8 cellular contexts compared by ENCODE assay signal in the genomic region with DNA sequence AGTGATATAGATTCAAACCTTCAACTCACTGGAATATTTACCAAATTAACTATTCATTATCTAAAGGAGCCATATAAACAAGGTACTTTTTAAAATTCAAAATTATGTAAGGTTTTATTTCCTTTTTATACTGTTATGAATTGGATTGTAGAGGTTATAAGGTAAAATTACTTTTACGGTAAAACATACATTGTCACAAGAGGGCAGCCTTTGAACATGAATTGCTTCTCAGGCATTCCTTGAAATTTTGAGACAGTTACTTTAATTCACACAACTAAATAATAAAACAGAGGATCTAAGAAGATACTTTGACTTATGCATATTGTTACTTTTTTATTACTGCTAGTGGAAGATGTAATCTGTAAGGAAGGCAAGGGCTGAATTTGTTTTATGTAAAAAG. TPM values are rescaled to one million over a fixed set of nuclear protein-coding genes. Genes with fewer than 3 reads are reported as not detected.
A peak's percentile ranks its signal among the peaks of the same experiment; 100 is the strongest.
DNase-seq lines count a peak whose midpoint lies in the region; ATAC-seq, FAIRE-seq and TF ChIP-seq lines count a peak whose summit lies in the region.
"Not testable (repeated sequence)": the region's sequence is repeated elsewhere in the genome, so short reads cannot be mapped to it uniquely, and the experiment has no call there.

No MANE protein-coding gene starts in this region.

- not testable (repeated sequence) for H3K4me3 ChIP-seq in OCI-LY1 (ENCODE audit: low read depth, low read length, poor library complexity, severe bottlenecking); dorsolateral prefrontal cortex; osteoblast (ENCODE audit: insufficient read depth, low read length)

- peaks cover 77% of the 10 kb centered on the region for H3K4me1 Mint-ChIP-seq in WTC11

- H3K4me3 Mint-ChIP-seq in WTC11: peak overlapping the region; percentile 46

- not testable (repeated sequence) for H3K9me3 Mint-ChIP-seq in WTC11

- POLR2A ChIA-PET in WTC11 (lab: Charles Lee): not testable (repeated sequence)

- not testable (repeated sequence) for ATAC-seq in WTC11

- H3K4me1 ChIP-seq in OCI-LY1 (ENCODE audit: insufficient read depth, low read length, severe bottlenecking): not testable (repeated sequence)
- H3K4me1 ChIP-seq in osteoblast (ENCODE audit: insufficient read depth, low read length): peaks cover 11% of the 10 kb centered on the region

- not testable (repeated sequence) for H4K20me1 ChIP-seq in OCI-LY1 (ENCODE audit: insufficient read depth, low read length); osteoblast (ENCODE audit: insufficient read depth, low read length)

- intact Hi-C loops in dorsolateral prefrontal cortex (cut with DNase I): not testable (repeated sequence)

- H3K36me3 ChIP-seq in OCI-LY1 (ENCODE audit: insufficient read depth, low read length); osteoblast (ENCODE audit: insufficient read depth, low read length): not testable (repeated sequence)

- not testable (repeated sequence) for H3K27ac Mint-ChIP-seq in WTC11

- H3K4me2 ChIP-seq in OCI-LY1 (ENCODE audit: low read length); osteoblast (ENCODE audit: insufficient read depth, low read length): not testable (repeated sequence)

- FAIRE-seq in A204.1 (lab: Jason Lieb, UNC): peak; percentile 94

- H3K9me3 ChIP-seq in OCI-LY1 (ENCODE audit: low read length); osteoblast (ENCODE audit: low read depth, low read length): not testable (repeated sequence)

- H3K9ac ChIP-seq in OCI-LY1 (ENCODE audit: low read length): not testable (repeated sequence)

- not testable (repeated sequence) for H3K9me2 ChIP-seq in OCI-LY1 (ENCODE audit: low read depth, low read length)

- peaks cover 11% of the 10 kb centered on the region for H3K27me3 Mint-ChIP-seq in WTC11 (ENCODE audit: low read depth)

- H3K27me3 ChIP-seq in OCI-LY1 (ENCODE audit: insufficient read depth, low read length); dorsolateral prefrontal cortex; osteoblast (ENCODE audit: insufficient read depth, low read length): not testable (repeated sequence)

- not testable (repeated sequence) for H3K27ac ChIP-seq in OCI-LY1 (ENCODE audit: low read depth, low read length, poor library complexity, severe bottlenecking); dorsolateral prefrontal cortex; osteoblast (ENCODE audit: low read depth, low read length)

- H3F3A ChIP-seq in OCI-LY1 (ENCODE audit: insufficient read depth, low read length): not testable (repeated sequence)

- H3K36me3 Mint-ChIP-seq in WTC11: not testable (repeated sequence)

- H3K79me2 ChIP-seq in OCI-LY1 (ENCODE audit: insufficient read depth, low read length); osteoblast (ENCODE audit: insufficient read depth, low read length): not testable (repeated sequence)

- CTCF ChIA-PET in WTC11 (lab: Charles Lee): interaction anchor here (1.1 to 4.1 kb wide), 3 partner anchors 89 to 226 kb away, joined by 3 to 15 read pairs (median 7); no protein-coding TSS in a partner anchor

- H2AFZ ChIP-seq in OCI-LY1 (ENCODE audit: low read length); osteoblast (ENCODE audit: low read length): not testable (repeated sequence)

- DNase-seq in EH (ENCODE audit: low read depth) (peak; percentile 1), LHCN-M2 (ENCODE audit: low read depth) (peak; percentile 6), kidney glomerular epithelial cell (lab: John Stamatoyannopoulos, UW) (peak; percentile 6)
- DNase-seq in WTC11 (ENCODE audit: low spot score); dorsolateral prefrontal cortex; osteoblast (ENCODE audit: insufficient read length, low spot score, missing footprints): not testable (repeated sequence)

- TF ChIP-seq CTCF in OCI-LY1 (IDR thresholded peaks at IDR 0.05; ENCODE audit: low read length) (peak; percentile 22; the same call in 1 of the 2 replicates), dorsolateral prefrontal cortex (IDR thresholded peaks at IDR 0.05 in 54 of 56, conservative IDR thresholded peaks at IDR 0.05 in 2 of 56; ENCODE audit: low read depth in 1 of 56, partially characterized antibody in 56 of 56) (peak in 39 of 56 donors; percentile 9 to 52 (median 31)), osteoblast (IDR thresholded peaks at IDR 0.05; ENCODE audit: extremely low read depth, low read depth, low read length) (peak; percentile 28)
- not testable (repeated sequence) for TF ChIP-seq CTCF in WTC11 (IDR thresholded peaks at IDR 0.05)

RNA-seq across cellular contexts. Expression of a gene that starts 32.7 kb away (rescaled TPM):
- total RNA-seq in LHCN-M2 (2014; rRNA removed) (6.3 and 12.6 TPM in 2 replicates), WTC11 (2021) (33.5 to 35.6 TPM (median 35.4 TPM) in 3 replicates), dorsolateral prefrontal cortex (10 to 100 TPM; 19.7 to 41.4 (median 28.6) TPM), osteoblast (17.7 and 18.5 TPM in 2 replicates)
- 3.4 TPM for polyA plus RNA-seq in LHCN-M2 (2012)
